ENCODE assay signal across 8 cellular contexts in the genomic region with DNA sequence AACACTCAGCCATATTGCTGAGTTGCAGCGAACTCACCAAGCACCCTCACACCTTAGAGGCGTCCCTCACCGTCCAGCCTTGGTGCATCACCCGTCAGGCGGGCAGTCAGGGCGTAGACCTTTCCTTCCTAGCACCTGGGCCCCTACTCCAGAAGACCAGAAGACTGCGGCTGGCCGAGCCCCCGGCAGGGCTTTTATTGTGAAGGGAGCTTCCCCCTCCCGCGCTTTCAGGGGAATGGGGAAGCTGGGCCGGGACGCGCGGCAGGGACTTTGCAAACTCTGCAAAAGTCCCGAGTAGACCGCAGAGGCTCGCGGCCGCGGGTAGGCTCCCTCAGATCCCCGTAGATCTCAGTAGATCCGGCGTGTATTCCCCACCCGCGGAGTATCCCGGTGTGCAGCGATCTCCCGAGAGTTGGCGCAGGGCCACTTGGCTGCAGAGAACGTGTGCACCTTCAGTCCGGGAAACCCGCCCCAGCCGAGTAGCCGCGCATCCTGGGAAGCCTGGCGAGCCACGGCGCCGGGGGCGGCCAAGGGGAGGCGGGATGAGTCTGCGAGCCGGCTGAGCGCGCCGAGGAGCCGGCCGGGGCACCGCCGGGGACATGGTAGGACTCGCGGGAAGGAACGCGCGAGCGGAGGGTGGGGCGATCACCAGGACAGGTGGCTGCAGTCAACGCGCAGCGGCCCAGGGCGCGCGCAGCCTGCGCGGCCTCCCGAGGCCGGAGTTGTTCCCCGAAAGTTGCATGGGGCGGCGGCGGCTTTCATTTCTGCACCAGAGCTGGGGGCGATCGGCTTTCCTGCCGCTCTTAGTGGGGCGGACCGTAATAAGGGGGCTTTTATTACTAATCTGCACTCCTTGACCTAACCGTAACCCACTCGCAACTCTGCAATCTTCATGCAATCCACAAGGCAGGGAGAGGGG. TPM values are rescaled to one million over a fixed set of nuclear protein-coding genes. Genes with fewer than 3 reads are reported as not detected.
DNase-seq lines count a peak whose midpoint lies in the region; ATAC-seq and TF ChIP-seq lines count a peak whose summit lies in the region.

A gene (plus strand): TSS at position 268 of the 919 bp plus-strand sequence. CDS start 332 bp downstream, at position 600.

- H3K4me3 ChIP-seq in MM.1S (ENCODE audit: low read length) (peak within 1 kb of the TSS; percentile 42), hepatocyte (peak within 1 kb of the TSS; percentile 57), prostate gland (peak within 1 kb of the TSS; percentile 55 to 56)

- no peaks in the 10 kb centered on the region for H3F3A ChIP-seq in MM.1S (ENCODE audit: insufficient read depth, low read length)

- H3K27me3 ChIP-seq in MM.1S (replicated peaks; ENCODE audit: insufficient read depth, low read length) (0 out of 2 replicates have a peak, but pooled peaks cover 6% of the 10 kb centered on the region), hepatocyte (peaks cover 43% of the 10 kb centered on the region), prostate gland (replicated peaks; ENCODE audit: insufficient read depth) (peaks cover 3% of the 10 kb centered on the region)

- no TSS peak for BruUV-seq in Calu3 (replicated peaks; lab: Mats Ljungman, UMichigan)

- H3K4me1 Mint-ChIP-seq in Calu3 (ENCODE audit: low read depth, unreplicated experiment), result no peaks in the 10 kb centered on the region
- peaks cover 5% of the 10 kb centered on the region for H3K4me1 Mint-ChIP-seq in activated naive CD4-positive, alpha-beta T cell treated with anti-CD3 and anti-CD28 coated beads, Interleukin-2, amount 10 ng/mL, durations not matched to agents 7 days and 5 days

- H3K4me2 ChIP-seq in MM.1S (ENCODE audit: low read depth, low read length), result peak within 1 kb of the TSS; percentile 64
- peak within 1 kb of the TSS; percentile 98 for H3K4me2 ChIP-seq in hepatocyte

- H3K4me1 ChIP-seq in MM.1S (ENCODE audit: low read length) (no peaks in the 10 kb centered on the region), hepatocyte (ENCODE audit: insufficient read depth) (peaks cover 8% of the 10 kb centered on the region), prostate gland (replicated peaks) (no peaks in the 10 kb centered on the region)

- H4K20me1 ChIP-seq in MM.1S (ENCODE audit: insufficient read depth, low read length) (no peaks in the 10 kb centered on the region), hepatocyte (ENCODE audit: insufficient read depth, poor library complexity, severe bottlenecking) (no peaks in the 10 kb centered on the region)

- 3% methylated on average over 47 of the region's 79 CpGs for WGBS in hepatocyte (ENCODE audit: low lambda C conversion rate, missing lambda C conversion rate)
- WGBS in prostate gland, result 1% methylated on average over 75 of the region's 79 CpGs

- CTCF ChIA-PET in Calu3 (lab: Charles Lee), result interaction anchor here (0.6 kb wide), 1 partner anchor 79 kb away, joined by 3 read pairs; no protein-coding TSS in a partner anchor
- CTCF ChIA-PET in activated naive CD4-positive, alpha-beta T cell treated with anti-CD3 and anti-CD28 coated beads, Interleukin-2, amount 10 ng/mL, durations not matched to agents 7 days and 5 days (lab: Charles Lee), result no interaction called here

- no peak within 1 kb of the TSS for H3K27ac ChIP-seq in MM.1S (ENCODE audit: low read length)
- no peak within 1 kb of the TSS for H3K27ac ChIP-seq in hepatocyte
- H3K27ac ChIP-seq in prostate gland, result peak within 1 kb of the TSS; percentile 53 to 59

- peak within 1 kb of the TSS; percentile 68 for H3K4me3 Mint-ChIP-seq in Calu3 (ENCODE audit: low read depth, unreplicated experiment)
- peak within 1 kb of the TSS; percentile 55 for H3K4me3 Mint-ChIP-seq in activated naive CD4-positive, alpha-beta T cell treated with anti-CD3 and anti-CD28 coated beads, Interleukin-2, amount 10 ng/mL, durations not matched to agents 7 days and 5 days

- no peaks in the 10 kb centered on the region for H3K9me3 ChIP-seq in MM.1S (replicated peaks; ENCODE audit: insufficient read depth, low read length)
- no peaks in the 10 kb centered on the region for H3K9me3 ChIP-seq in hepatocyte (ENCODE audit: low read depth)
- no peaks in the 10 kb centered on the region for H3K9me3 ChIP-seq in prostate gland

- H2AFZ ChIP-seq in MM.1S (ENCODE audit: low read length) (0 out of 2 replicates have a peak within 1 kb of the TSS, but pooled peaks have one; percentile 25), hepatocyte (peak within 1 kb of the TSS; percentile 60)

- intact Hi-C loops in Calu3 (cut with micrococcal nuclease; ENCODE audit: unreplicated experiment) (no loop called here), prostate gland (cut with DNase I) (loop anchor here (5.0 kb wide), 2 partner anchors 113 to 178 kb away; no protein-coding TSS in a partner anchor)

- no peak for TF ChIP-seq POLR2A in prostate gland (IDR thresholded peaks at IDR 0.05)

- TF ChIP-seq CTCF in Calu3 (IDR thresholded peaks at IDR 0.05; ENCODE audit: unreplicated experiment) (no peak), MM.1S (IDR thresholded peaks at IDR 0.05; ENCODE audit: low read length) (no peak), hepatocyte (IDR thresholded peaks at IDR 0.05; ENCODE audit: poor library complexity) (no peak), prostate gland (IDR thresholded peaks at IDR 0.05) (no peak)

- no peaks in the 10 kb centered on the region for H3K79me2 ChIP-seq in MM.1S (ENCODE audit: low read length)
- no peaks in the 10 kb centered on the region for H3K79me2 ChIP-seq in hepatocyte

- H3K9me3 Mint-ChIP-seq in Calu3 (ENCODE audit: low read depth, unreplicated experiment), result peaks cover 7% of the 10 kb centered on the region
- H3K9me3 Mint-ChIP-seq in activated naive CD4-positive, alpha-beta T cell treated with anti-CD3 and anti-CD28 coated beads, Interleukin-2, amount 10 ng/mL, durations not matched to agents 7 days and 5 days, result peaks cover 15% of the 10 kb centered on the region

- H3K36me3 ChIP-seq in MM.1S (replicated peaks; ENCODE audit: insufficient read depth, low read length) (no peaks in the 10 kb centered on the region), hepatocyte (replicated peaks; ENCODE audit: insufficient read depth, low read depth) (no peaks in the 10 kb centered on the region), prostate gland (no peaks in the 10 kb centered on the region)

- H3K9me2 ChIP-seq in MM.1S (replicated peaks; ENCODE audit: insufficient read depth, low read length) (no peaks in the 10 kb centered on the region), hepatocyte (replicated peaks; ENCODE audit: insufficient read depth) (no peaks in the 10 kb centered on the region)

- peaks cover 76% of the 10 kb centered on the region for H3K27me3 Mint-ChIP-seq in Calu3 (ENCODE audit: unreplicated experiment)
- H3K27me3 Mint-ChIP-seq in activated naive CD4-positive, alpha-beta T cell treated with anti-CD3 and anti-CD28 coated beads, Interleukin-2, amount 10 ng/mL, durations not matched to agents 7 days and 5 days, result peaks cover 62% of the 10 kb centered on the region

- no peaks in the 10 kb centered on the region for H3K36me3 Mint-ChIP-seq in Calu3 (ENCODE audit: insufficient read depth, unreplicated experiment)
- no peaks in the 10 kb centered on the region for H3K36me3 Mint-ChIP-seq in activated naive CD4-positive, alpha-beta T cell treated with anti-CD3 and anti-CD28 coated beads, Interleukin-2, amount 10 ng/mL, durations not matched to agents 7 days and 5 days

- no peak within 1 kb of the TSS for H3K27ac Mint-ChIP-seq in Calu3 (ENCODE audit: unreplicated experiment)
- H3K27ac Mint-ChIP-seq in activated naive CD4-positive, alpha-beta T cell treated with anti-CD3 and anti-CD28 coated beads, Interleukin-2, amount 10 ng/mL, durations not matched to agents 7 days and 5 days, result no peak within 1 kb of the TSS

- ATAC-seq in GM21515 (IDR thresholded peaks at IDR 0.05; ENCODE audit: unreplicated experiment), result no peak

- DNase-seq in Calu3, result peak; percentile 38
- DNase-seq in MM.1S, result peak; percentile 6
- DNase-seq in activated naive CD4-positive, alpha-beta T cell treated with anti-CD3 and anti-CD28 coated beads, Interleukin-2, amount 10 ng/mL, durations not matched to agents 7 days and 5 days, result peak; percentile 44
- DNase-seq in hepatocyte (ENCODE audit: low spot score), result peak; percentile 58
- peak; percentile 20 for DNase-seq in prostate gland (ENCODE audit: low spot score)
- DNase-seq in effector CD4-positive, alpha-beta T cell, result no peak
- no peak for DNase-seq in NCI-H187 (lab: John Stamatoyannopoulos, UW)

- H3K9ac ChIP-seq in MM.1S (ENCODE audit: low read length), result no peak within 1 kb of the TSS

RNA-seq across cellular contexts. Expression of the gene that starts here (rescaled TPM):
- 1.6 and 2.3 TPM in 2 replicates for total RNA-seq in Calu3 (2022)
- total RNA-seq in hepatocyte, result 2.1 and 2.4 TPM in 2 replicates
- 1.1 and 2.6 TPM in 2 replicates for polyA plus RNA-seq in hepatocyte
- total RNA-seq in prostate gland, result 10 to 100 TPM in 1 of 2 donors, 1 to 10 TPM in 1; 4.7 to 17.5 TPM

Comparison
In these comparisons a context has a peak if more than half of its experiments do, and no peak if none do; other contexts are left out.
1. DNase-seq: peak in Calu3 (single experiment), MM.1S (single experiment), activated naive CD4-positive, alpha-beta T cell treated with anti-CD3 and anti-CD28 coated beads, Interleukin-2, amount 10 ng/mL, durations not matched to agents 7 days and 5 days (single experiment), hepatocyte (single experiment) and prostate gland (single experiment); none in effector CD4-positive, alpha-beta T cell (single experiment) and NCI-H187 (0 of 2).
2. H3K27ac ChIP-seq: peak in prostate gland (2 of 2); none in MM.1S (single experiment) and hepatocyte (single experiment).
3. Peak in every context shown above with its lines, with median percentiles within 50 percentile points of each other: H3K4me3 ChIP-seq.